28 cellular contexts compared by ENCODE assay signal in the genomic region with DNA sequence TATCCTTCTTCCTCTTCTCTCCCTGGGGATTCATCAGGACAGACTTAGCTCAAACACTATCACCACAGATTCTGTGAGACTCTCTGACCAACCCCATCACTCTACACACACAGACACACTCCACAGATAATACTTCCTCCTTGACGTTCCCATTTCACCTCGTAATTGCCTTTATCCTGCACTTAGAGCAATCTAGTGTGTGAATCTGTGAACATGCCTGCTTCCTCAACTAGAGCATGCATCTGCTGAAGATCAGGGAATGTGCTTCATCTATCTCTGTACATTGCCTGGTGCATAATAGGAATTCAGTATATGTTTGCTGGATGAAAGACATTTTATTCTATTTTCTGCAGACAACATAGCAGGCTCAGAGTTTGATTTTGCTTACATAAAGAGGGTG. TPM values are rescaled to one million over a fixed set of nuclear protein-coding genes. Genes with fewer than 3 reads are reported as not detected.
"Had no signal": no experiment of that assay in that cellular context is flagged by ENCODE, and none has a peak within 500 bp of the region (broad histone marks: within the 10 kb centered on the region; RNA-seq: fewer than 3 reads in every experiment).

No MANE protein-coding gene starts in this region.

- H3K4me3 ChIP-seq: left lung, lower lobe of right lung, pancreas, prostate gland, skin epidermis, suprapubic skin, thoracic aorta, tibial artery, uterus had no signal

- FAIRE-seq: islet of Langerhans, pancreas had no signal

- H3K27me3 ChIP-seq: left lung, suprapubic skin, tibial artery had no signal

- H3K36me3 ChIP-seq: left lung, lower lobe of right lung, pancreas, prostate gland, suprapubic skin, thoracic aorta, tibial artery, uterus had no signal

- ATAC-seq: left colon; left lung; lower lobe of right lung; naive thymus-derived CD8-positive, alpha-beta T cell; pancreas; right cardiac atrium; sciatic nerve; stimulated activated effector memory CD8-positive, alpha-beta T cell treated with anti-CD3 and anti-CD28 coated beads, Interleukin-12 subunit alpha, Interleukin-12 subunit beta, amount 100 ng/mL, for 72 hours had no signal

- H3K4me1 ChIP-seq: left lung, lower lobe of right lung, pancreas, prostate gland, suprapubic skin, tibial artery, uterus had no signal

- DNase-seq: immature natural killer cell; kidney; left colon; left lung; lower lobe of right lung; mammary epithelial cell; mesenchymal stem cell; naive thymus-derived CD8-positive, alpha-beta T cell; nucleus accumbens; pancreas; posterior cingulate gyrus; retina; right cardiac atrium; stimulated activated CD4-positive, alpha-beta T cell treated with anti-CD3 and anti-CD28 coated beads, Interleukin-12 subunit alpha, Interleukin-12 subunit beta, amount 100 ng/mL, for 4 hours; stimulated activated CD4-positive, alpha-beta T cell treated with anti-CD3 and anti-CD28 coated beads, Interleukin-15, amount 100 ng/mL, for 24 hours; stimulated activated CD4-positive, alpha-beta T cell treated with anti-CD3 and anti-CD28 coated beads, Interleukin-2, amount 100 ng/mL, for 24 hours; stimulated activated CD4-positive, alpha-beta T cell treated with anti-CD3 and anti-CD28 coated beads, Interleukin-4, amount 100 ng/mL, for 24 hours; stimulated activated naive CD4-positive, alpha-beta T cell; tibial artery; trophoblast cell; uterus had no signal

- H3K9me3 ChIP-seq: left lung, lower lobe of right lung, pancreas, prostate gland, suprapubic skin, thoracic aorta, tibial artery, uterus had no signal

- H3K27ac ChIP-seq: left lung, lower lobe of right lung, pancreas, prostate gland, skin epidermis, suprapubic skin, thoracic aorta, tibial artery, uterus had no signal

RNA-seq across cellular contexts. Expression of gene HS6ST2, which starts 25.1 kb away (rescaled TPM):
- polyA plus RNA-seq: naive thymus-derived CD8-positive, alpha-beta T cell had no signal
